10 cellular contexts compared by ENCODE assay signal in the genomic region with DNA sequence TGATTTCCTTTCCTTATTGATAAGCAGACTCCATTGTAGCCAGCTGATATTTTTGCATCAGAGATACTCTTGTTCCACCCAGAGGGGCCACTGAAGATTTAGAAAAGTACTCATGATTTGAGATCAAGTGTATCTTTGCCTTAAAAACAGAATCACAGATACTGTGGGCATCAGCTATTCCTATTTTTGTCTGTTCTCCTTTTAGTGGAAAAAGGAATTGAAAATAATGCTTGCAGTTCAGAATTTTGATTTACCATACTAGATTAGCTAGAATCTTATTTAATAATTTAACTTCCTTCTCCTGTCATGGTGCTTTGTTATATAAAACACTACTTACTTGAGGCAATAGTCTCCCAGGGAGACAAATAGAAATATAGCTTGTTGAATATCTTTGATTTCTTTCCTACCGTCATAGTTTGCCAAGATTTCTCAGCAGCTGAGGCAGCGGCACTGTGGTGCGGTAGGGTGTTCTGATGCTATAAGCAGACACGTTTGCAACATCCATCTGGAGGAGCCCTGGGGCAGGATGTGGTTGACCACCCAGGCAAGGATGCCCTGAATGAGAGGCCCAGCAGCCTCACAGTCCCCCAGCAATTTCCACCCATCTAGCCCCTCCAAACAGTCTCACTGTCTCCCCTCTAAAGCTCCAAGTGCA. TPM values are rescaled to one million over a fixed set of nuclear protein-coding genes. Genes with fewer than 3 reads are reported as not detected.
DNase-seq lines count a peak whose midpoint lies in the region; ATAC-seq and TF ChIP-seq lines count a peak whose summit lies in the region.
"Had no signal": no experiment of that assay in that cellular context is flagged by ENCODE, and none has a peak within 500 bp of the region (broad histone marks: within the 10 kb centered on the region; RNA-seq: fewer than 3 reads in every experiment).

No MANE protein-coding gene starts in this region.

- DNase-seq in GM12865 (ENCODE audit: low read depth) = peak; percentile 15
- DNase-seq in activated naive CD8-positive, alpha-beta T cell treated with anti-CD3 and anti-CD28 coated beads for 36 hours = peak; percentile 55
- no peak for DNase-seq in natural killer cell
- no peak for DNase-seq in prostate gland (ENCODE audit: low spot score)
- DNase-seq: DMS53, NCI-H2081 treated with DMSO at 0.1 percent for 48 hours had no signal

- no peaks in the 10 kb centered on the region for H3K4me1 ChIP-seq in prostate gland (replicated peaks)

- H3K4me3 Mint-ChIP-seq in activated naive CD8-positive, alpha-beta T cell treated with anti-CD3 and anti-CD28 coated beads for 36 hours = no peak overlapping the region
- peak overlapping the region; percentile 9 for H3K4me3 Mint-ChIP-seq in natural killer cell

- H3K9me3 ChIP-seq in prostate gland = no peaks in the 10 kb centered on the region

- no peak overlapping the region for H3K4me3 ChIP-seq in GM12865 (ENCODE audit: low read depth, low read length)
- H3K4me3 ChIP-seq in prostate gland = no peak overlapping the region

- no peak for TF ChIP-seq CTCF in GM12865 (IDR thresholded peaks at IDR 0.05; ENCODE audit: insufficient read depth, low read depth, low read length, missing control alignments)
- no peak for TF ChIP-seq CTCF in natural killer cell (IDR thresholded peaks at IDR 0.05)
- no peak for TF ChIP-seq CTCF in prostate gland (IDR thresholded peaks at IDR 0.05)

- peaks cover 25% of the 10 kb centered on the region for H3K4me1 Mint-ChIP-seq in activated naive CD8-positive, alpha-beta T cell treated with anti-CD3 and anti-CD28 coated beads for 36 hours
- H3K4me1 Mint-ChIP-seq in natural killer cell = peaks cover 19 to 29% of the 10 kb centered on the region in 2 donors

- H3K27me3 ChIP-seq in prostate gland (replicated peaks; ENCODE audit: insufficient read depth) = no peaks in the 10 kb centered on the region

- no peak for TF ChIP-seq POLR2A in prostate gland (IDR thresholded peaks at IDR 0.05)

- no peaks in the 10 kb centered on the region for H3K36me3 ChIP-seq in prostate gland

- ATAC-seq in HG03097 (IDR thresholded peaks at IDR 0.05; ENCODE audit: low FRiP score, unreplicated experiment) (peak; percentile 78), natural killer cell (peak in 2 of 3 donors; percentile 61 to 70), HG02840 (IDR thresholded peaks at IDR 0.05; ENCODE audit: low FRiP score, unreplicated experiment) (no peak), GM18873 (IDR thresholded peaks at IDR 0.05; ENCODE audit: low FRiP score, unreplicated experiment) (no peak), HG02938 (IDR thresholded peaks at IDR 0.05; ENCODE audit: unreplicated experiment) (no peak)

- H3K27me3 Mint-ChIP-seq in activated naive CD8-positive, alpha-beta T cell treated with anti-CD3 and anti-CD28 coated beads for 36 hours = no peaks in the 10 kb centered on the region
- no peaks in the 10 kb centered on the region for H3K27me3 Mint-ChIP-seq in natural killer cell (ENCODE audit: low read depth in 2 of 2)

- intact Hi-C loops in natural killer cell (cut with micrococcal nuclease) (no loop called here), prostate gland (cut with DNase I) (no loop called here)

- peaks cover 16% of the 10 kb centered on the region for H3K36me3 Mint-ChIP-seq in activated naive CD8-positive, alpha-beta T cell treated with anti-CD3 and anti-CD28 coated beads for 36 hours
- H3K36me3 Mint-ChIP-seq in natural killer cell = peaks cover 7% of the 10 kb centered on the region

- H3K9me3 Mint-ChIP-seq in activated naive CD8-positive, alpha-beta T cell treated with anti-CD3 and anti-CD28 coated beads for 36 hours = no peaks in the 10 kb centered on the region
- H3K9me3 Mint-ChIP-seq in natural killer cell = no peaks in the 10 kb centered on the region

- H3K27ac ChIP-seq in prostate gland = no peak overlapping the region

- 91% methylated on average over 4 of the region's 4 CpGs for WGBS in prostate gland

- H3K27ac Mint-ChIP-seq in activated naive CD8-positive, alpha-beta T cell treated with anti-CD3 and anti-CD28 coated beads for 36 hours = peak overlapping the region; percentile 64
- peak overlapping the region in 1 of 2 donors; percentile 51 for H3K27ac Mint-ChIP-seq in natural killer cell

RNA-seq across cellular contexts. Expression of gene RAP2A, which starts 47.0 kb away (rescaled TPM):
- total RNA-seq in activated naive CD8-positive, alpha-beta T cell treated with anti-CD3 and anti-CD28 coated beads for 36 hours = 10 to 100 TPM; 16.2 to 18.6 TPM
- total RNA-seq in natural killer cell (10 to 100 TPM; 25.9 to 48.1 (median 30.9) TPM), prostate gland (10 to 100 TPM in 1 of 2 donors, 1 to 10 TPM in 1; 7.5 to 11.6 TPM)

Comparison
In these comparisons a context has a peak if more than half of its experiments do, and no peak if none do; other contexts are left out.
1. DNase-seq: peak in GM12865 (single experiment) and activated naive CD8-positive, alpha-beta T cell treated with anti-CD3 and anti-CD28 coated beads for 36 hours (single experiment); none in natural killer cell (single experiment) and prostate gland (single experiment).
2. ATAC-seq: peak in HG03097 (single experiment) and natural killer cell (2 of 3); none in HG02840 (single experiment), GM18873 (single experiment) and HG02938 (single experiment).